Comparison of ENCODE assay signal across 13 cellular contexts in genomic region chr12:70842136-70842535, GRCh38.
"Had no signal": no experiment of that assay in that cellular context is flagged by ENCODE, and none has a peak within 500 bp of the region (broad histone marks: within the 10 kb centered on the region; RNA-seq: fewer than 3 reads in every experiment).

No MANE protein-coding gene starts in this region.

- H3K4me3 ChIP-seq: esophagus muscularis mucosa, testis, upper lobe of right lung had no signal

- H3K27ac ChIP-seq: esophagus muscularis mucosa, foreskin keratinocyte, testis, upper lobe of right lung, VCaP had no signal

- DNase-seq: activated CD4-positive, alpha-beta memory T cell treated with anti-CD3 and anti-CD28 coated beads for 36 hours; activated CD8-positive, alpha-beta memory T cell treated with anti-CD3 and anti-CD28 coated beads, Interleukin-2, amount 10 ng/mL, durations not matched to agents 7 days and 5 days; activated naive CD4-positive, alpha-beta T cell treated with anti-CD3 and anti-CD28 coated beads, Interleukin-2, amount 10 ng/mL, durations not matched to agents 7 days and 5 days; activated T-cell treated with anti-CD3 and anti-CD28 coated beads, Interleukin-2, amount 50 U/mL, for 1 hour; glutamatergic neuron; posterior cingulate gyrus; retina; small intestine; testis; upper lobe of right lung had no signal
